ENCODE assay signal across 6 cellular contexts in genomic region chr11:71365626-71366025, GRCh38.
"Had no signal": no experiment of that assay in that cellular context is flagged by ENCODE, and none has a peak within 500 bp of the region (broad histone marks: within the 10 kb centered on the region; RNA-seq: fewer than 3 reads in every experiment).

No MANE protein-coding gene starts in this region.

- H3K27ac ChIP-seq: HL-60 had no signal

- ATAC-seq: HepG2, K562 had no signal

- DNase-seq: IMR-90, KBM-7, KG1 had no signal
